Comparison of ENCODE assay signal across 11 cellular contexts in genomic region chr1:17012775-17013501, GRCh38. TPM values are rescaled to one million over a fixed set of nuclear protein-coding genes. Genes with fewer than 3 reads are reported as not detected.
A peak's percentile ranks its signal among the peaks of the same experiment; 100 is the strongest.
DNase-seq lines count a peak whose midpoint lies in the region; ATAC-seq, FAIRE-seq and TF ChIP-seq lines count a peak whose summit lies in the region.
"Had no signal": no experiment of that assay in that cellular context is flagged by ENCODE, and none has a peak within 500 bp of the region (broad histone marks: within the 10 kb centered on the region; RNA-seq: fewer than 3 reads in every experiment).

No MANE protein-coding gene starts in this region.

- no peaks in the 10 kb centered on the region for H3K36me3 ChIP-seq in KMS-11 (ENCODE audit: insufficient read depth)
- H3K36me3 ChIP-seq in bronchial epithelial cell (ENCODE audit: control insufficient read depth, insufficient read depth, low read length) = no peaks in the 10 kb centered on the region
- peaks cover 1% of the 10 kb centered on the region for H3K36me3 ChIP-seq in neuron (ENCODE audit: insufficient read depth, low read length)
- H3K36me3 ChIP-seq in smooth muscle cell (ENCODE audit: low read depth) = no peaks in the 10 kb centered on the region

- no peak overlapping the region for H3K27ac ChIP-seq in KMS-11
- H3K27ac ChIP-seq in smooth muscle cell (ENCODE audit: low read depth) = no peak overlapping the region

- H3K27me3 ChIP-seq in KMS-11 (ENCODE audit: insufficient read depth, low read depth) = peaks cover 7% of the 10 kb centered on the region; the same call in 1 of the 2 replicates
- H3K27me3 ChIP-seq in bronchial epithelial cell (ENCODE audit: control insufficient read depth, insufficient read depth, low read length) = no peaks in the 10 kb centered on the region
- no peaks in the 10 kb centered on the region for H3K27me3 ChIP-seq in neuron (ENCODE audit: insufficient read depth, low read length)
- no peaks in the 10 kb centered on the region for H3K27me3 ChIP-seq in smooth muscle cell (ENCODE audit: low read depth)

- peaks cover 14% of the 10 kb centered on the region for H3F3A ChIP-seq in smooth muscle cell (ENCODE audit: low read depth)

- no peaks in the 10 kb centered on the region for H4K20me1 ChIP-seq in KMS-11 (ENCODE audit: insufficient read depth)
- peaks cover 29% of the 10 kb centered on the region for H4K20me1 ChIP-seq in smooth muscle cell (ENCODE audit: low read depth)

- 78% methylated on average over 9 of the region's 9 CpGs for WGBS in smooth muscle cell (ENCODE audit: low lambda C conversion rate)

- ATAC-seq in GM19467 (IDR thresholded peaks at IDR 0.05; ENCODE audit: unreplicated experiment) (no peak), GM18867 (IDR thresholded peaks at IDR 0.05; ENCODE audit: unreplicated experiment) (no peak)

- H3K4me1 ChIP-seq in KMS-11 (ENCODE audit: low read depth, poor library complexity, severe bottlenecking) (peaks cover 56% of the 10 kb centered on the region), neuron (ENCODE audit: insufficient read depth, low read length) (peaks cover 26% of the 10 kb centered on the region), smooth muscle cell (ENCODE audit: low read depth) (peaks cover 3% of the 10 kb centered on the region)

- H3K9ac ChIP-seq in KMS-11 (no peak overlapping the region), smooth muscle cell (ENCODE audit: low read depth) (no peak overlapping the region)

- peak overlapping the region; percentile 61; the same call in 1 of the 2 replicates for H3K4me2 ChIP-seq in KMS-11
- no peak overlapping the region for H3K4me2 ChIP-seq in smooth muscle cell

- H3K9me3 ChIP-seq in neuron (ENCODE audit: low read length) (no peaks in the 10 kb centered on the region), smooth muscle cell (replicated peaks; ENCODE audit: low read depth) (no peaks in the 10 kb centered on the region)
- H3K9me3 ChIP-seq: HAP-1 had no signal

- TF ChIP-seq CTCF in KMS-11 (conservative IDR thresholded peaks at IDR 0.05; ENCODE audit: low read depth, low read length) = no peak
- no peak for TF ChIP-seq CTCF in bronchial epithelial cell (IDR thresholded peaks at IDR 0.05; ENCODE audit: insufficient read depth, low read length, severe bottlenecking)
- no peak for TF ChIP-seq CTCF in GM10266 (IDR thresholded peaks at IDR 0.05; ENCODE audit: control insufficient read depth, insufficient read depth, low read depth, missing control alignments)
- TF ChIP-seq CTCF in smooth muscle cell (IDR thresholded peaks at IDR 0.05; ENCODE audit: borderline replicate concordance, insufficient read depth, poor library complexity, severe bottlenecking) = no peak

- DNase-seq in Daoy (ENCODE audit: low read depth) (peak; percentile 88), bronchial epithelial cell (ENCODE audit: low read depth) (no peak), GM10266 (ENCODE audit: extremely low spot score) (no peak), smooth muscle cell (lab: John Stamatoyannopoulos, UW; ENCODE audit: unreplicated experiment) (no peak)
- DNase-seq: activated effector memory CD4-positive, alpha-beta T cell treated with Interleukin-2 at 50 U/mL for 16 hours; stimulated activated naive CD4-positive, alpha-beta T cell had no signal

- H3K4me3 ChIP-seq in KMS-11 (IDR thresholded peaks at IDR 0.05; ENCODE audit: insufficient read depth, low read depth, low read length) (no peak overlapping the region), bronchial epithelial cell (ENCODE audit: low read depth, low read length) (no peak overlapping the region), neuron (ENCODE audit: low read length) (no peak overlapping the region), smooth muscle cell (no peak overlapping the region)

- H3K79me2 ChIP-seq in KMS-11 (ENCODE audit: insufficient read depth, low read depth) = no peaks in the 10 kb centered on the region
- no peaks in the 10 kb centered on the region for H3K79me2 ChIP-seq in smooth muscle cell (ENCODE audit: low read depth)

- FAIRE-seq in bronchial epithelial cell (lab: Jason Lieb, UNC) = peak; percentile 32

- H2AFZ ChIP-seq in KMS-11 (ENCODE audit: low read depth) = no peak overlapping the region
- H2AFZ ChIP-seq in neuron (ENCODE audit: low read depth, low read length) = peak overlapping the region; percentile 7
- H2AFZ ChIP-seq in smooth muscle cell (ENCODE audit: low read depth) = no peak overlapping the region

RNA-seq across cellular contexts. Expression of gene ATP13A2, which starts 1.2 kb away (rescaled TPM):
- 47.2 and 70.7 TPM in 2 replicates for total RNA-seq in Daoy (2014; rRNA removed; shearing (Covaris generic))
- total RNA-seq in bronchial epithelial cell (30.3 and 53.8 TPM in 2 replicates), smooth muscle cell (16.0 and 27.7 TPM in 2 replicates)
- polyA plus RNA-seq in smooth muscle cell = 42.3 and 64.3 TPM in 2 replicates

RNA-seq across cellular contexts. Expression of gene MFAP2, which starts 32.5 kb away (rescaled TPM):
- total RNA-seq in Daoy (2014; rRNA removed; shearing (Covaris generic)) = 150 and 213 TPM in 2 replicates
- 7.9 and 23.3 TPM in 2 replicates for total RNA-seq in bronchial epithelial cell
- total RNA-seq in smooth muscle cell = 307 and 325 TPM in 2 replicates
- 858 and 885 TPM in 2 replicates for polyA plus RNA-seq in smooth muscle cell

RNA-seq across cellular contexts. Expression of gene SDHB, which starts 40.9 kb away (rescaled TPM):
- 313 and 339 TPM in 2 replicates for total RNA-seq in Daoy (2014; rRNA removed; shearing (Covaris generic))
- total RNA-seq in bronchial epithelial cell = 152 and 185 TPM in 2 replicates
- total RNA-seq in smooth muscle cell = 126 and 174 TPM in 2 replicates
- 111 and 123 TPM in 2 replicates for polyA plus RNA-seq in smooth muscle cell
